In the genomic region with DNA sequence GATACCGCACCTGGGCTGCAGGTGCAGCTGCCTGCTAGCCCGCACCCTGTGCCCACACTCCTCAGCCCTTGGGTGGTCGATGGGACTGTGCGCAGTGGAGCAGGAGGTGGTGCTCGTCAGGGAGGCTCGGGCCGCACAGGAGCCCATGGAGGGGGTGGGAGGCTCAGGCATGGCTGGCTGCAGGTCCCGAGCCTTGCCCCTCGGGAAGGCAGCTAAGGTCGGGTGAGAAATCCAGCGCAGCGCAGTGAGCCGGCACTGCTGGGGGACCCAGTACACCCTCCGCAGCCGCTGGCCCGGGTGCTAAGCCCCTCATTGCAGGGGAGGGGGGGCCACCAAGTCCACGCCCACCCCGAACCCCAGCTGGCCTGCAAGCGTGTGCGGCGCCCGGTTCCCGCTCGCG, we compare ENCODE assay signal across 7 cellular contexts. TPM values are rescaled to one million over a fixed set of nuclear protein-coding genes. Genes with fewer than 3 reads are reported as not detected.
"Had no signal": no experiment of that assay in that cellular context is flagged by ENCODE, and none has a peak within 500 bp of the region (broad histone marks: within the 10 kb centered on the region; RNA-seq: fewer than 3 reads in every experiment).

No MANE protein-coding gene starts in this region.

RNA-seq across cellular contexts. Expression of a gene that starts 20.4 kb away (rescaled TPM):
- total RNA-seq: GM23248, GM23338, H1, H4, H7, H9, HFFc6 had no signal

RNA-seq across cellular contexts. Expression of a gene that starts 25.2 kb away (rescaled TPM):
- total RNA-seq: GM23248, GM23338, H1, H4, H7, H9, HFFc6 had no signal

RNA-seq across cellular contexts. Expression of a gene that starts 42.8 kb away (rescaled TPM):
- total RNA-seq: GM23248, GM23338, H1, H4, H7, H9, HFFc6 had no signal

RNA-seq across cellular contexts. Expression of a gene that starts 51.9 kb away (rescaled TPM):
- total RNA-seq: GM23248, GM23338, H1, H4, H7, H9, HFFc6 had no signal
